8 cellular contexts compared by ENCODE assay signal in genomic region chr9:127770905-127771569, GRCh38. TPM values are rescaled to one million over a fixed set of nuclear protein-coding genes. Genes with fewer than 3 reads are reported as not detected.
DNase-seq lines count a peak whose midpoint lies in the region; ATAC-seq, FAIRE-seq and TF ChIP-seq lines count a peak whose summit lies in the region.

No MANE protein-coding gene starts in this region.

- H3K4me3 Mint-ChIP-seq in T-helper 17 cell = peak overlapping the region; percentile 87

- H3K27ac ChIP-seq in ascending aorta (peak overlapping the region in 1 of 2 donors; percentile 59), right cardiac atrium (ENCODE audit: low read length) (peak overlapping the region; percentile 93), psoas muscle (peak overlapping the region; percentile 55)

- peak overlapping the region; percentile 96 for H3K27ac Mint-ChIP-seq in T-helper 17 cell

- H3K4me1 ChIP-seq in ascending aorta (peaks cover 3 to 8% of the 10 kb centered on the region in 2 donors), right cardiac atrium (ENCODE audit: control insufficient read depth, insufficient read depth, low read length) (peaks cover 2% of the 10 kb centered on the region), psoas muscle (peaks cover 6% of the 10 kb centered on the region)

- ATAC-seq in HG02870 (IDR thresholded peaks at IDR 0.05; ENCODE audit: unreplicated experiment) (peak; percentile 89), T-helper 17 cell (peak; percentile 82), right cardiac atrium (peak; percentile 98), psoas muscle (peak; percentile 97 to 98 (median 98))

- intact Hi-C loops in ascending aorta (cut with DNase I) (loop anchor here (1.0 to 2.0 kb wide), 3 partner anchors 14 to 158 kb away; partner anchors contain the start of genes STXBP1 and TOR2A), right cardiac atrium (cut with DNase I) (no loop called here), psoas muscle (cut with DNase I) (no loop called here)

- TF ChIP-seq CTCF in GM13976 (IDR thresholded peaks at IDR 0.05; ENCODE audit: borderline replicate concordance, control extremely low read depth, extremely low read depth, insufficient read depth, missing control alignments) = no peak
- no peak for TF ChIP-seq CTCF in ascending aorta (IDR thresholded peaks at IDR 0.05)
- TF ChIP-seq CTCF in psoas muscle (IDR thresholded peaks at IDR 0.05) = no peak

- H3K4me3 ChIP-seq in ascending aorta = peak overlapping the region; percentile 62 to 64
- H3K4me3 ChIP-seq in right cardiac atrium (ENCODE audit: low read length) = peak overlapping the region; percentile 56
- peak overlapping the region; percentile 73 for H3K4me3 ChIP-seq in psoas muscle

- H3K4me1 Mint-ChIP-seq in T-helper 17 cell = peaks cover 49% of the 10 kb centered on the region

- DNase-seq in GM13976 (ENCODE audit: low spot score) (peak; percentile 98), NCI-H146 (lab: John Stamatoyannopoulos, UW) (peak; percentile 96), T-helper 17 cell (peak; percentile 85 to 94 (median 92)), ascending aorta (ENCODE audit: low spot score in 2 of 2) (peak; percentile 94 to 99), right cardiac atrium (peak; percentile 100), psoas muscle (peak; percentile 98 to 99), urothelium cell line (ENCODE audit: low spot score) (peak; percentile 98)

- in situ Hi-C loops in GM13976 (cut with MboI; ENCODE audit: low sequenced_read_pairs, unreplicated experiment) = no loop called here

- no peaks in the 10 kb centered on the region for H3K27me3 Mint-ChIP-seq in T-helper 17 cell

- 2% methylated on average over 43 of the region's 43 CpGs for WGBS in right cardiac atrium
- 1 to 4% (median 2%) methylated on average over 38 to 43 of the region's 43 CpGs for WGBS in psoas muscle, 3 donors

- H3K9me3 ChIP-seq in T-helper 17 cell (ENCODE audit: control insufficient read depth, low read length, poor library complexity, severe bottlenecking) = no peaks in the 10 kb centered on the region
- H3K9me3 ChIP-seq in ascending aorta = no peaks in the 10 kb centered on the region
- no peaks in the 10 kb centered on the region for H3K9me3 ChIP-seq in right cardiac atrium (ENCODE audit: control insufficient read depth, low read length)
- no peaks in the 10 kb centered on the region for H3K9me3 ChIP-seq in psoas muscle

- H3K27me3 ChIP-seq in ascending aorta (no peaks in the 10 kb centered on the region), right cardiac atrium (ENCODE audit: control insufficient read depth, insufficient read depth) (no peaks in the 10 kb centered on the region), psoas muscle (ENCODE audit: insufficient read depth in 3 of 3, low read length in 2 of 3) (no peaks in the 10 kb centered on the region)

- peak; percentile 77 for FAIRE-seq in urothelium cell line (lab: Jason Lieb, UNC)

- H3K36me3 ChIP-seq in ascending aorta (no peaks in the 10 kb centered on the region), psoas muscle (ENCODE audit: insufficient read depth in 1 of 2, low read depth in 1 of 2) (no peaks in the 10 kb centered on the region)

- peaks cover 5% of the 10 kb centered on the region for H3K36me3 Mint-ChIP-seq in T-helper 17 cell (ENCODE audit: low read depth)

RNA-seq across cellular contexts. Expression of gene SH2D3C, which starts 7.4 kb away (rescaled TPM):
- total RNA-seq in T-helper 17 cell = 10 to 100 TPM; 15.9 to 27.2 TPM
- total RNA-seq in ascending aorta = 49.5 TPM
- total RNA-seq in right cardiac atrium = 10 to 100 TPM in 3 of 4 donors, 1 to 10 TPM in 1; 9.4 to 15.5 (median 12.7) TPM
- 17.4 TPM for polyA plus RNA-seq in right cardiac atrium
- total RNA-seq in psoas muscle = 10 to 100 TPM in 2 of 4 donors, 1 to 10 TPM in 2; 8.3 to 12.0 (median 10.3) TPM
- 10 to 100 TPM in 1 of 3 donors, 1 to 10 TPM in 2; 5.3 to 10.0 (median 8.4) TPM for polyA plus RNA-seq in psoas muscle

RNA-seq across cellular contexts. Expression of gene CDK9, which starts 14.8 kb away (rescaled TPM):
- total RNA-seq in T-helper 17 cell (100 to 1,000 TPM; 107 to 123 TPM), ascending aorta (470 TPM), right cardiac atrium (10 to 100 TPM; 49.0 to 62.5 (median 58.6) TPM), psoas muscle (10 to 100 TPM; 26.5 to 46.1 (median 42.9) TPM)
- polyA plus RNA-seq in right cardiac atrium (37.3 TPM), psoas muscle (10 to 100 TPM; 29.7 to 39.3 (median 31.5) TPM)

RNA-seq across cellular contexts. Expression of gene FPGS, which starts 31.6 kb away (rescaled TPM):
- 10 to 100 TPM; 71.2 to 80.6 TPM for total RNA-seq in T-helper 17 cell
- 286 TPM for total RNA-seq in ascending aorta
- 10 to 100 TPM; 34.1 to 53.1 (median 45.6) TPM for total RNA-seq in right cardiac atrium
- polyA plus RNA-seq in right cardiac atrium = 30.1 TPM
- 10 to 100 TPM; 39.7 to 61.9 (median 45.8) TPM for total RNA-seq in psoas muscle
- 10 to 100 TPM; 21.9 to 32.3 (median 29.8) TPM for polyA plus RNA-seq in psoas muscle

RNA-seq across cellular contexts. Expression of gene TOR2A, which starts 35.9 kb away (rescaled TPM):
- 10 to 100 TPM in 1 of 2 donors, 1 to 10 TPM in 1; 9.4 to 10.5 TPM for total RNA-seq in T-helper 17 cell
- not detected for total RNA-seq in ascending aorta
- 1 to 10 TPM; 3.1 to 3.9 (median 3.5) TPM for total RNA-seq in right cardiac atrium
- polyA plus RNA-seq in right cardiac atrium = 3.7 TPM
- total RNA-seq in psoas muscle = 1 to 10 TPM; 2.8 to 6.7 (median 4.0) TPM
- 1 to 10 TPM; 4.6 to 6.9 (median 5.0) TPM for polyA plus RNA-seq in psoas muscle

RNA-seq across cellular contexts. Expression of gene TTC16, which starts 55.2 kb away (rescaled TPM):
- total RNA-seq in T-helper 17 cell (1 to 10 TPM; 3.7 to 4.3 TPM), ascending aorta (not detected), right cardiac atrium (under 1 TPM in 3 of 4 donors, not detected in 1; 0.06 to 0.14 (median 0.11) TPM), psoas muscle (under 1 TPM in 1 of 4 donors, not detected in 3; 0.10 TPM)
- polyA plus RNA-seq in right cardiac atrium (0.14 TPM), psoas muscle (under 1 TPM in 2 of 3 donors, not detected in 1; 0.01 to 0.03 TPM)
